10 cellular contexts compared by ENCODE assay signal in genomic region chr14:73742520-73743238, GRCh38. TPM values are rescaled to one million over a fixed set of nuclear protein-coding genes. Genes with fewer than 3 reads are reported as not detected.
DNase-seq lines count a peak whose midpoint lies in the region; ATAC-seq, FAIRE-seq and TF ChIP-seq lines count a peak whose summit lies in the region.
"Had no signal": no experiment of that assay in that cellular context is flagged by ENCODE, and none has a peak within 500 bp of the region (broad histone marks: within the 10 kb centered on the region; RNA-seq: fewer than 3 reads in every experiment).

No MANE protein-coding gene starts in this region.

- peaks cover 0 to 6% of the 10 kb centered on the region in 2 experiments for H3K36me3 ChIP-seq in SK-N-SH (replicated peaks in 1 of 2; ENCODE audit: control insufficient read depth in 1 of 2, insufficient read depth in 2 of 2, low read length in 1 of 2)
- H3K36me3 ChIP-seq in kidney (ENCODE audit: control insufficient read depth in 1 of 2, insufficient read depth in 2 of 2, low read length in 2 of 2): peaks cover 5 to 9% of the 10 kb centered on the region in 2 donors

- no peaks in the 10 kb centered on the region for H3K9me3 ChIP-seq in SK-N-SH
- no peaks in the 10 kb centered on the region for H3K9me3 ChIP-seq in kidney (ENCODE audit: control insufficient read depth in 1 of 2, low read length in 2 of 2)
- H3K9me3 ChIP-seq: mucosa of descending colon had no signal

- no peaks in the 10 kb centered on the region for H3K9me3 Mint-ChIP-seq in stimulated activated naive CD8-positive, alpha-beta T cell treated with anti-CD3 and anti-CD28 coated beads, Interleukin-15, Interleukin-2, amounts not matched to agents 100 ng/mL and 50 ng/mL, for 24 hours

- H3K27me3 Mint-ChIP-seq in stimulated activated naive CD8-positive, alpha-beta T cell treated with anti-CD3 and anti-CD28 coated beads, Interleukin-15, Interleukin-2, amounts not matched to agents 100 ng/mL and 50 ng/mL, for 24 hours: no peaks in the 10 kb centered on the region

- POLR2A ChIA-PET in SK-N-SH (lab: Yijun Ruan, JAX): no interaction called here

- ATAC-seq in SK-N-SH treated with all-trans-retinoic acid at 6 μM for 48 hours: no peak
- no peak for ATAC-seq in GM18867 (IDR thresholded peaks at IDR 0.05; ENCODE audit: unreplicated experiment)
- no peak for ATAC-seq in GM21360 (IDR thresholded peaks at IDR 0.05; ENCODE audit: unreplicated experiment)

- peak overlapping the region; percentile 76 for H3K4me3 Mint-ChIP-seq in stimulated activated naive CD8-positive, alpha-beta T cell treated with anti-CD3 and anti-CD28 coated beads, Interleukin-15, Interleukin-2, amounts not matched to agents 100 ng/mL and 50 ng/mL, for 24 hours

- WGBS in SK-N-SH (ENCODE audit: low lambda C conversion rate): 96% methylated on average over 6 of the region's 6 CpGs

- no peak for FAIRE-seq in kidney (lab: Jason Lieb, UNC)

- H4K20me1 ChIP-seq in SK-N-SH (ENCODE audit: insufficient read depth): peaks cover 78% of the 10 kb centered on the region

- H3K4me1 ChIP-seq in SK-N-SH (ENCODE audit: control insufficient read depth in 1 of 2, insufficient read depth in 2 of 2, low read depth in 1 of 2, low read length in 1 of 2): peaks cover 31 to 79% of the 10 kb centered on the region in 2 experiments; a peak in 3 of 4 replicates
- peaks cover 80 to 88% of the 10 kb centered on the region in 2 donors for H3K4me1 ChIP-seq in kidney (ENCODE audit: control insufficient read depth in 1 of 2, insufficient read depth in 1 of 2, low read depth in 1 of 2, low read length in 2 of 2)

- peaks cover 5% of the 10 kb centered on the region for H3K36me3 Mint-ChIP-seq in stimulated activated naive CD8-positive, alpha-beta T cell treated with anti-CD3 and anti-CD28 coated beads, Interleukin-15, Interleukin-2, amounts not matched to agents 100 ng/mL and 50 ng/mL, for 24 hours (ENCODE audit: low read depth)

- no peak for TF ChIP-seq CTCF in SK-N-SH (IDR thresholded peaks at IDR 0.05)
- TF ChIP-seq CTCF in kidney (IDR thresholded peaks at IDR 0.05; ENCODE audit: borderline replicate concordance, extremely low read depth, insufficient read depth): no peak

- CTCF ChIA-PET in SK-N-SH (lab: Yijun Ruan, JAX): interaction anchor here (1.2 to 5.7 kb wide), 5 partner anchors 10 to 15 kb away, joined by 3 to 27 read pairs (median 9); no protein-coding TSS in a partner anchor

- H3K9ac ChIP-seq in SK-N-SH (no peak overlapping the region), kidney (ENCODE audit: low read length in 2 of 2) (peak overlapping the region in 1 of 2 donors; percentile 13)

- no peak overlapping the region for H2AFZ ChIP-seq in SK-N-SH (ENCODE audit: low read depth)

- H3K4me3 ChIP-seq in SK-N-SH (ENCODE audit: low read depth in 2 of 2, low read length in 1 of 2) (no peak overlapping the region), kidney (ENCODE audit: low read length in 2 of 2) (no peak overlapping the region)
- H3K4me3 ChIP-seq: mucosa of descending colon had no signal

- intact Hi-C loops in kidney (cut with DNase I): no loop called here

- TF ChIP-seq EP300 in SK-N-SH (IDR thresholded peaks at IDR 0.05; ENCODE audit: borderline replicate concordance in 1 of 2, low read depth in 1 of 2, low read length in 1 of 2): no peak

- no peak for TF ChIP-seq RAD21 in SK-N-SH (IDR thresholded peaks at IDR 0.05; ENCODE audit: low read length)

- H3K4me2 ChIP-seq in SK-N-SH: 0 out of 2 replicates have a peak overlapping the region, but pooled peaks have one; percentile 60

- peak overlapping the region; percentile 94 for H3K27ac Mint-ChIP-seq in stimulated activated naive CD8-positive, alpha-beta T cell treated with anti-CD3 and anti-CD28 coated beads, Interleukin-15, Interleukin-2, amounts not matched to agents 100 ng/mL and 50 ng/mL, for 24 hours

- DNase-seq in SK-N-SH: no peak
- DNase-seq in activated T-cell treated with anti-CD3 and anti-CD28 coated beads, Interleukin-2, amount 50 U/mL, for 48 hours: peak; percentile 57 to 61
- DNase-seq in kidney: no peak
- no peak for DNase-seq in G401 (ENCODE audit: low spot score)
- DNase-seq: NCI-H2081 had no signal

- H3K79me2 ChIP-seq in SK-N-SH (ENCODE audit: insufficient read depth): peaks cover 82% of the 10 kb centered on the region

- no peaks in the 10 kb centered on the region for H3K9me2 ChIP-seq in SK-N-SH

- H3K4me1 Mint-ChIP-seq in stimulated activated naive CD8-positive, alpha-beta T cell treated with anti-CD3 and anti-CD28 coated beads, Interleukin-15, Interleukin-2, amounts not matched to agents 100 ng/mL and 50 ng/mL, for 24 hours (ENCODE audit: low read depth): peaks cover 80% of the 10 kb centered on the region

- in situ Hi-C loops in G401 (cut with HindIII; ENCODE audit: low sequenced_read_pairs): no loop called here

- no peaks in the 10 kb centered on the region for H3K27me3 ChIP-seq in SK-N-SH (ENCODE audit: insufficient read depth)

- H3K27ac ChIP-seq in SK-N-SH (ENCODE audit: low read depth in 2 of 2, low read length in 1 of 2) (no peak overlapping the region), kidney (ENCODE audit: low read depth in 2 of 2, low read length in 2 of 2) (peak overlapping the region; percentile 54 to 90)

- no peaks in the 10 kb centered on the region for H3F3A ChIP-seq in SK-N-SH (replicated peaks; ENCODE audit: insufficient read depth)

TF ChIP-seq in SK-N-SH, 30 proteins besides CTCF, POLR2A, EP300 and RAD21:
- TF ChIP-seq FOSL2 (IDR thresholded peaks at IDR 0.05; ENCODE audit: borderline replicate concordance, low read depth): no peak
- no peak for TF ChIP-seq IRF3 (IDR thresholded peaks at IDR 0.05; ENCODE audit: low read depth, low read length)
- TF ChIP-seq MEF2A (IDR thresholded peaks at IDR 0.05; ENCODE audit: borderline replicate concordance, low read depth): no peak
- no peak for TF ChIP-seq FOXJ3 (CRISPR knock-in tag; IDR thresholded peaks at IDR 0.05)
- no peak for TF ChIP-seq EZH2phosphoT487 (IDR thresholded peaks at IDR 0.05; ENCODE audit: borderline replicate concordance, low read depth)
- TF ChIP-seq GATA2 (CRISPR knock-in tag; IDR thresholded peaks at IDR 0.05): no peak
- TF ChIP-seq ELF1 (IDR thresholded peaks at IDR 0.05): no peak
- TF ChIP-seq JUND (IDR thresholded peaks at IDR 0.05): no peak

TF ChIP-seq in SK-N-SH treated with all-trans-retinoic acid at 6 μM for 48 hours, 23 proteins besides CTCF, POLR2A, EP300 and RAD21 (continues in another document):
- TF ChIP-seq POU6F1 (CRISPR knock-in tag; IDR thresholded peaks at IDR 0.05; ENCODE audit: borderline replicate concordance, low read depth): no peak
- TF ChIP-seq ZNF565 (CRISPR knock-in tag; conservative IDR thresholded peaks at IDR 0.05; ENCODE audit: low read depth): no peak
- no peak for TF ChIP-seq BACH2 (CRISPR knock-in tag; IDR thresholded peaks at IDR 0.05; ENCODE audit: borderline replicate concordance)
- TF ChIP-seq ISL1 (CRISPR knock-in tag; IDR thresholded peaks at IDR 0.05): no peak
- no peak for TF ChIP-seq ESRRG (CRISPR knock-in tag; IDR thresholded peaks at IDR 0.05)
- TF ChIP-seq OSR1 (CRISPR knock-in tag; IDR thresholded peaks at IDR 0.05): no peak
- no peak for TF ChIP-seq ZC3H10 (CRISPR knock-in tag; IDR thresholded peaks at IDR 0.05)
- no peak for TF ChIP-seq ZNF70 (CRISPR knock-in tag; IDR thresholded peaks at IDR 0.05)
- no peak for TF ChIP-seq CSRNP3 (CRISPR knock-in tag; IDR thresholded peaks at IDR 0.05)
- TF ChIP-seq ARNTL (CRISPR knock-in tag; IDR thresholded peaks at IDR 0.05; ENCODE audit: borderline replicate concordance, low read depth): no peak
- no peak for TF ChIP-seq ZFP30 (CRISPR knock-in tag; IDR thresholded peaks at IDR 0.05)
- TF ChIP-seq TCF4 (CRISPR knock-in tag; IDR thresholded peaks at IDR 0.05; ENCODE audit: borderline replicate concordance): no peak
- no peak for TF ChIP-seq CREB5 (CRISPR knock-in tag; IDR thresholded peaks at IDR 0.05; ENCODE audit: low read depth)

RNA-seq across cellular contexts. Expression of gene PNMA1, which starts 28.5 kb away (rescaled TPM):
- 19.5 and 31.5 TPM in 2 replicates for polyA plus RNA-seq in SK-N-SH (2012; rRNA removed)
- 40.3 and 44.6 TPM in 2 replicates for polyA plus RNA-seq in SK-N-SH (2012; cell fraction: cytosol; rRNA removed)
- 28.6 and 29.8 TPM in 2 replicates for polyA plus RNA-seq in SK-N-SH (2012; cell fraction: nucleus; rRNA removed)
- 53.1 TPM for total RNA-seq in kidney
- 34.6 TPM for polyA plus RNA-seq in kidney (ENCODE audit: insufficient read depth, low read depth, low replicate concordance)
- 65.8 and 80.4 TPM in 2 replicates for total RNA-seq in G401 (2014; rRNA removed; shearing (Covaris generic))

Comparison
In these comparisons a context has a peak if more than half of its experiments do, and no peak if none do; other contexts are left out.
1. DNase-seq: peak in activated T-cell treated with anti-CD3 and anti-CD28 coated beads, Interleukin-2, amount 50 U/mL, for 48 hours (2 of 2); none in SK-N-SH (single experiment), kidney (single experiment) and G401 (single experiment).
2. H3K27ac ChIP-seq: peak in kidney (2 of 2); none in SK-N-SH (0 of 2).